Comparison of ENCODE assay signal across 24 cellular contexts in genomic region chr13:98060282-98060681, GRCh38.
DNase-seq lines count a peak whose midpoint lies in the region; ATAC-seq and TF ChIP-seq lines count a peak whose summit lies in the region.
"Had no signal": no experiment of that assay in that cellular context is flagged by ENCODE, and none has a peak within 500 bp of the region (broad histone marks: within the 10 kb centered on the region; RNA-seq: fewer than 3 reads in every experiment).

No MANE protein-coding gene starts in this region.

- no peaks in the 10 kb centered on the region for H3K79me2 ChIP-seq in mesendoderm (ENCODE audit: control insufficient read depth, insufficient read depth, low read length)

- intact Hi-C loops in right cardiac atrium (cut with DNase I) = no loop called here
- intact Hi-C loops in left ventricle myocardium inferior (cut with micrococcal nuclease) = no loop called here
- intact Hi-C loops in upper lobe of right lung (cut with DNase I) = no loop called here
- intact Hi-C loops in posterior vena cava (cut with DNase I) = no loop called here

- H3K4ac ChIP-seq in mesendoderm (ENCODE audit: low read depth, low read length) = no peak overlapping the region

- WGBS in right cardiac atrium = 74% methylated on average over 3 of the region's 3 CpGs
- WGBS in mesendoderm (ENCODE audit: extremely low coverage, insufficient coverage, low lambda C conversion rate) = no CpG with 5 or more reads among the region's 3 CpGs

- no peak overlapping the region for H3K18ac ChIP-seq in mesendoderm (ENCODE audit: low read length)

- peak overlapping the region; percentile 34 for H3K56ac ChIP-seq in mesendoderm (ENCODE audit: low read length)

- ATAC-seq in right cardiac atrium (peak; percentile 36 to 37), upper lobe of right lung (peak; percentile 34)
- ATAC-seq: A549, HCT116 had no signal

- H3K4me1 ChIP-seq in right cardiac atrium (ENCODE audit: control insufficient read depth, insufficient read depth, low read length) (no peaks in the 10 kb centered on the region), left ventricle myocardium inferior (no peaks in the 10 kb centered on the region), mesendoderm (ENCODE audit: control insufficient read depth, low read depth, low read length) (no peaks in the 10 kb centered on the region), upper lobe of right lung (no peaks in the 10 kb centered on the region)
- H3K4me1 ChIP-seq: A549 had no signal

- no peak overlapping the region for H2BK120ac ChIP-seq in mesendoderm (ENCODE audit: low read depth, low read length)

- no peaks in the 10 kb centered on the region for H3K36me3 ChIP-seq in left ventricle myocardium inferior
- no peaks in the 10 kb centered on the region for H3K36me3 ChIP-seq in MG63
- no peaks in the 10 kb centered on the region for H3K36me3 ChIP-seq in mesendoderm (ENCODE audit: control insufficient read depth, insufficient read depth, low read length)
- no peaks in the 10 kb centered on the region for H3K36me3 ChIP-seq in upper lobe of right lung

- no peak overlapping the region for H3K23ac ChIP-seq in mesendoderm (ENCODE audit: low read length)

- no peak overlapping the region for H2BK15ac ChIP-seq in mesendoderm (replicated peaks; ENCODE audit: low read depth)

- TF ChIP-seq CTCF in left ventricle myocardium inferior (IDR thresholded peaks at IDR 0.05; ENCODE audit: borderline replicate concordance) = no peak
- TF ChIP-seq CTCF in upper lobe of right lung (IDR thresholded peaks at IDR 0.05) = no peak

- no peak overlapping the region for H4K5ac ChIP-seq in mesendoderm (ENCODE audit: low read length)

- peak overlapping the region; percentile 51 for H2AK5ac ChIP-seq in mesendoderm (ENCODE audit: low read length)

- H3K4me3 ChIP-seq in right cardiac atrium (ENCODE audit: low read length) = no peak overlapping the region
- H3K4me3 ChIP-seq in left ventricle myocardium inferior = no peak overlapping the region
- H3K4me3 ChIP-seq in MG63 = no peak overlapping the region
- no peak overlapping the region for H3K4me3 ChIP-seq in mesendoderm (ENCODE audit: low read length)
- H3K4me3 ChIP-seq in upper lobe of right lung = no peak overlapping the region
- H3K4me3 ChIP-seq: A549 had no signal

- H3K27ac ChIP-seq in right cardiac atrium (ENCODE audit: low read length) (no peak overlapping the region), left ventricle myocardium inferior (replicated peaks) (no peak overlapping the region), mesendoderm (ENCODE audit: low read depth, low read length) (no peak overlapping the region), upper lobe of right lung (no peak overlapping the region)
- H3K27ac ChIP-seq: A549, KMS-11 had no signal

- H4K8ac ChIP-seq in mesendoderm (ENCODE audit: low read depth, low read length) = no peak overlapping the region

- H2BK5ac ChIP-seq in mesendoderm (ENCODE audit: low read length) = peak overlapping the region; percentile 11

- DNase-seq in right cardiac atrium (peak in 1 of 3 donors; percentile 57), left ventricle myocardium inferior (no peak), MG63 (peak; percentile 5), mesendoderm (no peak), upper lobe of right lung (no peak), GM19238 (ENCODE audit: insufficient read length, low spot score) (no peak), posterior vena cava (ENCODE audit: low spot score) (no peak)
- no peak for DNase-seq in stimulated activated CD4-positive, alpha-beta T cell treated with anti-CD3 and anti-CD28 coated beads, Interleukin-4, amount 100 ng/mL, for 4 hours
- DNase-seq: CD4-positive, CD25-positive, alpha-beta regulatory T cell; COR-L47; DMS 273 treated with DMSO at 0.1 percent for 48 hours; GOT3; IMR-90; NCI-H1694; NCI-H2081; NCI-H2171; NCI-H345; NCI-H524; NCI-H774; OCI-M1; Right ventricle myocardium superior had no signal

- H3K79me1 ChIP-seq in mesendoderm (ENCODE audit: low read length) = no peaks in the 10 kb centered on the region

- H3K4me2 ChIP-seq in mesendoderm (ENCODE audit: low read length) = no peak overlapping the region
- H3K4me2 ChIP-seq: A549, KMS-11 had no signal

- no peak overlapping the region for H3K9ac ChIP-seq in mesendoderm (ENCODE audit: low read length)
- H3K9ac ChIP-seq: KMS-11 had no signal

- no peaks in the 10 kb centered on the region for H3K27me3 ChIP-seq in right cardiac atrium (ENCODE audit: control insufficient read depth, insufficient read depth)
- peaks cover 6% of the 10 kb centered on the region for H3K27me3 ChIP-seq in left ventricle myocardium inferior (ENCODE audit: low read depth)
- H3K27me3 ChIP-seq in MG63 = no peaks in the 10 kb centered on the region
- no peaks in the 10 kb centered on the region for H3K27me3 ChIP-seq in mesendoderm (ENCODE audit: insufficient read depth, low read length, poor library complexity)
- H3K27me3 ChIP-seq in upper lobe of right lung = no peaks in the 10 kb centered on the region

- no peaks in the 10 kb centered on the region for H3K9me3 ChIP-seq in right cardiac atrium (ENCODE audit: control insufficient read depth, low read length)
- H3K9me3 ChIP-seq in left ventricle myocardium inferior (replicated peaks) = no peaks in the 10 kb centered on the region
- H3K9me3 ChIP-seq in MG63 = no peaks in the 10 kb centered on the region
- H3K9me3 ChIP-seq in upper lobe of right lung = no peaks in the 10 kb centered on the region
- H3K9me3 ChIP-seq: A549 had no signal
